1 cellular context compared by ENCODE assay signal in the genomic region with DNA sequence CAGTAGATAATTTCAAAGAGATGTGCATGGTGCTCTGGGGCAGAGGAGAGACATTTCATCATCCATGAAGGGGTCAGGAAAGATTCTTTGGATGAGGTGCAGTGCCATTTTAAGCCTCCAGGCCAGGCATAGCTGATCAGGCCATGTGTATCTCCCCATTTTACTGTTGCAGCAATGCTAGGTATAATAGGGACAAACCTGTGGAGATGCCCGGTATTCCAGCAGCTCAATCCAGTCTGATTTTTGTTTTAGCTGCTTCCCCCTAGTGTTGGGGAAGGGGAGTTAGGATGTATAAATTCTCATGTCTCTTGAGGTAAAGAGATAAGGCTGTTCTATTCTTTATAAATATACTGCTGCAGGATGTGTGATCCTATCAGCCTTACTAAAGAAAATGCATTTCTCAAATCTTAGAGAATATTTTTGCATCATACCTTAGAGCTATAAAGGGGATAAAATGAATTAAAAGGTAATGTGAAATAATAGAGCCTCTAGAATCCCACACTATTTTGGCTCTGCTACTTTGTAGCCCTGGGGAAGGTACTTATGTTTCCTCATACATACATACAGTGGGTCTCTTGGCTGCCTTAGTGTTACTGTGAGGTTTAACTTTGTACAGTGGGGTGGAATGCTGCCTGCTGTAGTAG.
A peak's percentile ranks its signal among the peaks of the same experiment; 100 is the strongest.
TF ChIP-seq lines count a peak whose summit lies in the region.

No MANE protein-coding gene starts in this region.

TF ChIP-seq in K562, 482 proteins besides CTCF, POLR2A, EP300 and RAD21 (continued from another document):
- TF ChIP-seq TAF1 (IDR thresholded peaks at IDR 0.05; ENCODE audit: control insufficient read depth, extremely low read depth, insufficient read depth, low read length, severe bottlenecking) (no peak), ZNF668 (CRISPR knock-in tag; IDR thresholded peaks at IDR 0.05) (no peak), EHMT2 (IDR thresholded peaks at IDR 0.05) (no peak), PML (IDR thresholded peaks at IDR 0.05; ENCODE audit: low read length) (no peak), CEBPG (CRISPR knock-in tag; IDR thresholded peaks at IDR 0.05) (peak; percentile 27; the same call in 1 of the 2 replicates), CEBPG (tag; conservative IDR thresholded peaks at IDR 0.05 in 1 of 2, IDR thresholded peaks at IDR 0.05 in 1 of 2) (no peak), KAT7 (CRISPR knock-in tag; IDR thresholded peaks at IDR 0.05; ENCODE audit: borderline replicate concordance) (no peak)
TF ChIP-seq in K562: peak in this region for 2.
